ENCODE assay signal across 25 cellular contexts in genomic region chr15:65085207-65085753, GRCh38. TPM values are rescaled to one million over a fixed set of nuclear protein-coding genes. Genes with fewer than 3 reads are reported as not detected.
DNase-seq lines count a peak whose midpoint lies in the region; ATAC-seq and TF ChIP-seq lines count a peak whose summit lies in the region.
"Had no signal": no experiment of that assay in that cellular context is flagged by ENCODE, and none has a peak within 500 bp of the region (broad histone marks: within the 10 kb centered on the region; RNA-seq: fewer than 3 reads in every experiment).

No MANE protein-coding gene starts in this region.

- TF ChIP-seq CTCF in WTC11 (IDR thresholded peaks at IDR 0.05) = no peak
- TF ChIP-seq CTCF in coronary artery (IDR thresholded peaks at IDR 0.05) = no peak
- no peak for TF ChIP-seq CTCF in nephron progenitor cell (IDR thresholded peaks at IDR 0.05)
- TF ChIP-seq CTCF in thyroid gland (IDR thresholded peaks at IDR 0.05) = no peak

- H3K27ac Mint-ChIP-seq in WTC11 = no peak overlapping the region
- peak overlapping the region; percentile 83 for H3K27ac Mint-ChIP-seq in nephron progenitor cell
- H3K27ac Mint-ChIP-seq: activated B cell treated with CpG ODN at 0.5 μM for 24 hours; activated CD4-positive, alpha-beta memory T cell treated with anti-CD3 and anti-CD28 coated beads for 36 hours had no signal

- H3K36me3 Mint-ChIP-seq in WTC11 (no peaks in the 10 kb centered on the region), nephron progenitor cell (ENCODE audit: low read depth) (no peaks in the 10 kb centered on the region)
- H3K36me3 Mint-ChIP-seq: activated CD4-positive, alpha-beta memory T cell treated with anti-CD3 and anti-CD28 coated beads for 36 hours; CD8-positive, alpha-beta memory T cell had no signal

- H3K4me1 Mint-ChIP-seq in WTC11 (peaks cover 76% of the 10 kb centered on the region), nephron progenitor cell (peaks cover 89% of the 10 kb centered on the region)
- H3K4me1 Mint-ChIP-seq: activated B cell treated with CpG ODN at 0.5 μM for 24 hours had no signal

- H3K27me3 Mint-ChIP-seq in WTC11 (ENCODE audit: low read depth) (peaks cover 10% of the 10 kb centered on the region), nephron progenitor cell (ENCODE audit: low read depth, poor library complexity) (peaks cover 15% of the 10 kb centered on the region)

- H3K27ac ChIP-seq in coronary artery = peak overlapping the region; percentile 70 to 94
- H3K27ac ChIP-seq in thyroid gland = peak overlapping the region; percentile 84 to 97 (median 89)
- H3K27ac ChIP-seq: body of pancreas, colonic mucosa, KMS-11 had no signal

- TF ChIP-seq POLR2A in thyroid gland (IDR thresholded peaks at IDR 0.05) = peak in 1 of 2 donors; percentile 2

- POLR2A ChIA-PET in WTC11 (lab: Charles Lee) = interaction anchor here (0.6 to 3.3 kb wide), 2 partner anchors 16 to 36 kb away, joined by 3 to 12 read pairs; no protein-coding TSS in a partner anchor

- WGBS in thyroid gland, 2 donors = 65 to 73% methylated on average over 5 to 8 of the region's 8 CpGs

- DNase-seq in WTC11 (ENCODE audit: low spot score) = no peak
- peak; percentile 87 for DNase-seq in coronary artery (ENCODE audit: low spot score)
- no peak for DNase-seq in nephron progenitor cell
- peak; percentile 75 to 78 for DNase-seq in thyroid gland
- no peak for DNase-seq in stimulated activated CD8-positive, alpha-beta memory T cell treated with anti-CD3 and anti-CD28 coated beads, Interleukin-4, amount 100 ng/mL, for 48 hours
- no peak for DNase-seq in NCI-H2196 treated with DMSO at 0.1 percent for 48 hours (lab: John Stamatoyannopoulos, UW; ENCODE audit: unreplicated experiment)
- DNase-seq: activated B cell treated with CpG ODN at 0.5 μM for 24 hours; activated CD4-positive, alpha-beta memory T cell treated with anti-CD3 and anti-CD28 coated beads for 36 hours; activated effector memory CD4-positive, alpha-beta T cell treated with anti-CD3 and anti-CD28 coated beads, Interleukin-2, amount 50 U/mL, for 16 hours; body of pancreas; CD8-positive, alpha-beta memory T cell; colonic mucosa; DMS53; GF-D8; NCI-H1694 treated with DMSO at 0.1 percent for 48 hours; NCI-H2227 treated with DMSO at 0.1 percent for 48 hours; stimulated activated CD4-positive, alpha-beta T cell treated with anti-CD3 and anti-CD28 coated beads, Interleukin-15, amount 100 ng/mL, for 24 hours; T1000 had no signal

- peaks cover 71 to 97% of the 10 kb centered on the region in 2 donors for H3K4me1 ChIP-seq in thyroid gland

- ATAC-seq in WTC11 (no peak), GM18517 (IDR thresholded peaks at IDR 0.05; ENCODE audit: unreplicated experiment) (no peak), HG03520 (IDR thresholded peaks at IDR 0.05; ENCODE audit: unreplicated experiment) (no peak)
- ATAC-seq: body of pancreas had no signal

- H3K27me3 ChIP-seq in thyroid gland = no peaks in the 10 kb centered on the region
- H3K27me3 ChIP-seq: body of pancreas, colonic mucosa had no signal

- no peaks in the 10 kb centered on the region for H3K9me3 Mint-ChIP-seq in WTC11
- H3K9me3 Mint-ChIP-seq in nephron progenitor cell = no peaks in the 10 kb centered on the region
- H3K9me3 Mint-ChIP-seq: activated B cell treated with CpG ODN at 0.5 μM for 24 hours; activated CD4-positive, alpha-beta memory T cell treated with anti-CD3 and anti-CD28 coated beads for 36 hours; CD8-positive, alpha-beta memory T cell had no signal

- CTCF ChIA-PET in WTC11 (lab: Charles Lee) = interaction anchor here (0.6 to 15.1 kb wide), 12 partner anchors 8 to 432 kb away, joined by 3 to 308 read pairs (median 6); partner anchors contain the start of gene RASL12

- H3K36me3 ChIP-seq in thyroid gland = no peaks in the 10 kb centered on the region
- H3K36me3 ChIP-seq: colonic mucosa had no signal

- H3K9me3 ChIP-seq in thyroid gland = no peaks in the 10 kb centered on the region
- H3K9me3 ChIP-seq: body of pancreas, colonic mucosa had no signal

- no peak overlapping the region for H3K4me3 Mint-ChIP-seq in WTC11
- H3K4me3 Mint-ChIP-seq in nephron progenitor cell = peak overlapping the region; percentile 72
- H3K4me3 Mint-ChIP-seq: activated B cell treated with CpG ODN at 0.5 μM for 24 hours; activated CD4-positive, alpha-beta memory T cell treated with anti-CD3 and anti-CD28 coated beads for 36 hours; CD8-positive, alpha-beta memory T cell had no signal

- H3K4me3 ChIP-seq in coronary artery = peak overlapping the region; percentile 47
- H3K4me3 ChIP-seq in thyroid gland (replicated peaks in 1 of 3) = no peak overlapping the region
- H3K4me3 ChIP-seq: body of pancreas, colonic mucosa had no signal

- intact Hi-C loops in thyroid gland (cut with DNase I) = no loop called here

TF ChIP-seq in WTC11, 78 proteins besides CTCF, POLR2A, EP300 and RAD21:
- TF ChIP-seq GTF2I (CRISPR knock-in tag; conservative IDR thresholded peaks at IDR 0.05) (no peak), ZBTB21 (CRISPR knock-in tag; IDR thresholded peaks at IDR 0.05; ENCODE audit: borderline replicate concordance) (0 out of 2 replicates have a peak, but pooled peaks have one; percentile 21)

RNA-seq across cellular contexts. Expression of gene KBTBD13, which starts 8.7 kb away (rescaled TPM):
- total RNA-seq in WTC11 (2021) = 0.05 TPM in 1 of 3 replicates, not detected in the others
- total RNA-seq in thyroid gland = not detected
- total RNA-seq: activated B cell treated with CpG ODN at 0.5 μM for 24 hours; activated CD4-positive, alpha-beta memory T cell treated with anti-CD3 and anti-CD28 coated beads for 36 hours; body of pancreas; CD8-positive, alpha-beta memory T cell; colonic mucosa; fibroblast of lung; HT-29; temporal lobe had no signal

RNA-seq across cellular contexts. Expression of gene RASL12, which starts 17.5 kb away (rescaled TPM):
- total RNA-seq in WTC11 (2021) (5.6 to 6.8 TPM (median 6.5 TPM) in 3 replicates), thyroid gland (10 to 100 TPM in 1 of 4 donors, 1 to 10 TPM in 3; 5.1 to 12.5 (median 7.7) TPM)
- total RNA-seq: activated B cell treated with CpG ODN at 0.5 μM for 24 hours; activated CD4-positive, alpha-beta memory T cell treated with anti-CD3 and anti-CD28 coated beads for 36 hours; CD8-positive, alpha-beta memory T cell; HT-29; mononuclear cell had no signal

RNA-seq across cellular contexts. Expression of gene UBAP1L, which starts 29.7 kb away (rescaled TPM):
- total RNA-seq in WTC11 (2021) (2.0 to 2.9 TPM (median 2.2 TPM) in 3 replicates), thyroid gland (10 to 100 TPM in 1 of 4 donors, 1 to 10 TPM in 3; 8.1 to 12.6 (median 8.8) TPM)

RNA-seq across cellular contexts. Expression of gene SLC51B, which starts 40.1 kb away (rescaled TPM):
- total RNA-seq in WTC11 (2021) = not detected in 3 replicates
- not detected for total RNA-seq in thyroid gland
- total RNA-seq: activated B cell treated with CpG ODN at 0.5 μM for 24 hours; activated CD4-positive, alpha-beta memory T cell treated with anti-CD3 and anti-CD28 coated beads for 36 hours; body of pancreas; CD8-positive, alpha-beta memory T cell; temporal lobe had no signal

RNA-seq across cellular contexts. Expression of gene PDCD7, which starts 48.3 kb away (rescaled TPM):
- total RNA-seq in WTC11 (2021) = 23.5 to 25.4 TPM (median 25.4 TPM) in 3 replicates
- total RNA-seq in thyroid gland = 10 to 100 TPM; 27.5 to 43.4 (median 32.9) TPM

Comparison
In these comparisons a context has a peak if more than half of its experiments do, and no peak if none do; other contexts are left out.
1. DNase-seq: peak in coronary artery (single experiment) and thyroid gland (2 of 2); none in WTC11 (single experiment), nephron progenitor cell (single experiment), stimulated activated CD8-positive, alpha-beta memory T cell treated with anti-CD3 and anti-CD28 coated beads, Interleukin-4, amount 100 ng/mL, for 48 hours (single experiment) and NCI-H2196 treated with DMSO at 0.1 percent for 48 hours (single experiment).